ENCODE assay signal across 8 cellular contexts in genomic region chr19:45793178-45793564, GRCh38. TPM values are rescaled to one million over a fixed set of nuclear protein-coding genes. Genes with fewer than 3 reads are reported as not detected.
DNase-seq lines count a peak whose midpoint lies in the region; ATAC-seq and TF ChIP-seq lines count a peak whose summit lies in the region.

No MANE protein-coding gene starts in this region.

- intact Hi-C loops in heart left ventricle (cut with DNase I): loop anchor here in 3 of 10 donors (1.0 to 2.0 kb wide), 3 partner anchors 22 to 76 kb away; no protein-coding TSS in a partner anchor
- intact Hi-C loops in left cardiac atrium (cut with DNase I): no loop called here
- intact Hi-C loops in activated T-helper 2 cell treated with anti-CD3 and anti-CD28 coated beads, Interferon-gamma antibody, Interleukin-2, Interleukin-4, amounts not matched to agents 10 μg/mL and 5 μg/mL and 100 μg/mL, durations not matched to agents 14 hours and 24 hours and 36 hours (cut with micrococcal nuclease): loop anchor here (2.0 kb wide), 1 partner anchor 24 kb away; the partner anchor contains the start of gene SIX5
- intact Hi-C loops in lower lobe of right lung (cut with DNase I): no loop called here
- intact Hi-C loops in tibial artery (cut with DNase I; ENCODE audit: low total_unique reads): no loop called here

- peak overlapping the region; percentile 66 for H3K4me3 Mint-ChIP-seq in activated T-helper 2 cell treated with anti-CD3 and anti-CD28 coated beads, Interferon-gamma antibody, Interleukin-2, Interleukin-4, amounts not matched to agents 10 μg/mL and 5 μg/mL and 100 μg/mL, durations not matched to agents 14 hours and 24 hours and 36 hours (ENCODE audit: low read depth)

- H3K27me3 ChIP-seq in heart left ventricle: peaks cover 0 to 53% (median 0%) of the 10 kb centered on the region in 9 donors
- peaks cover 8% of the 10 kb centered on the region for H3K27me3 ChIP-seq in lower lobe of right lung (ENCODE audit: low read depth)
- no peaks in the 10 kb centered on the region for H3K27me3 ChIP-seq in tibial artery

- peaks cover 41% of the 10 kb centered on the region for H3K27me3 Mint-ChIP-seq in activated T-helper 2 cell treated with anti-CD3 and anti-CD28 coated beads, Interferon-gamma antibody, Interleukin-2, Interleukin-4, amounts not matched to agents 10 μg/mL and 5 μg/mL and 100 μg/mL, durations not matched to agents 14 hours and 24 hours and 36 hours (ENCODE audit: low read depth)

- ATAC-seq in heart left ventricle (no peak), left cardiac atrium (no peak), lower lobe of right lung (no peak), HG02840 (IDR thresholded peaks at IDR 0.05; ENCODE audit: low FRiP score, unreplicated experiment) (no peak), left lobe of liver (no peak)

- H3K27ac Mint-ChIP-seq in activated T-helper 2 cell treated with anti-CD3 and anti-CD28 coated beads, Interferon-gamma antibody, Interleukin-2, Interleukin-4, amounts not matched to agents 10 μg/mL and 5 μg/mL and 100 μg/mL, durations not matched to agents 14 hours and 24 hours and 36 hours: peak overlapping the region; percentile 62

- TF ChIP-seq CTCF in heart left ventricle (IDR thresholded peaks at IDR 0.05): no peak
- no peak for TF ChIP-seq CTCF in lower lobe of right lung (IDR thresholded peaks at IDR 0.05)
- no peak for TF ChIP-seq CTCF in tibial artery (IDR thresholded peaks at IDR 0.05)

- WGBS in heart left ventricle, 4 donors: 40 to 48% (median 44%) methylated on average over 3 of the region's 3 CpGs

- H3K36me3 Mint-ChIP-seq in activated T-helper 2 cell treated with anti-CD3 and anti-CD28 coated beads, Interferon-gamma antibody, Interleukin-2, Interleukin-4, amounts not matched to agents 10 μg/mL and 5 μg/mL and 100 μg/mL, durations not matched to agents 14 hours and 24 hours and 36 hours (ENCODE audit: low read depth): peaks cover 35% of the 10 kb centered on the region

- peaks cover 0 to 35% (median 22%) of the 10 kb centered on the region in 12 donors for H3K4me1 ChIP-seq in heart left ventricle
- H3K4me1 ChIP-seq in lower lobe of right lung: peaks cover 22% of the 10 kb centered on the region
- H3K4me1 ChIP-seq in tibial artery: peaks cover 0 to 24% (median 20%) of the 10 kb centered on the region in 4 donors

- H3K27ac ChIP-seq in heart left ventricle (peak overlapping the region in 5 of 12 donors; percentile 2 to 89 (median 23)), lower lobe of right lung (peak overlapping the region; percentile 31), tibial artery (peak overlapping the region; percentile 45 to 47)

- peaks cover 0 to 28% (median 21%) of the 10 kb centered on the region in 9 donors for H3K36me3 ChIP-seq in heart left ventricle
- peaks cover 26% of the 10 kb centered on the region for H3K36me3 ChIP-seq in lower lobe of right lung
- peaks cover 19 to 29% (median 20%) of the 10 kb centered on the region in 3 donors for H3K36me3 ChIP-seq in tibial artery

- H3K9me3 Mint-ChIP-seq in activated T-helper 2 cell treated with anti-CD3 and anti-CD28 coated beads, Interferon-gamma antibody, Interleukin-2, Interleukin-4, amounts not matched to agents 10 μg/mL and 5 μg/mL and 100 μg/mL, durations not matched to agents 14 hours and 24 hours and 36 hours: no peaks in the 10 kb centered on the region

- DNase-seq in heart left ventricle: no peak
- no peak for DNase-seq in left cardiac atrium
- DNase-seq in activated T-helper 2 cell treated with anti-CD3 and anti-CD28 coated beads, Interferon-gamma antibody, Interleukin-2, Interleukin-4, amounts not matched to agents 10 μg/mL and 5 μg/mL and 100 μg/mL, durations not matched to agents 14 hours and 24 hours and 36 hours (ENCODE audit: low spot score): no peak
- no peak for DNase-seq in lower lobe of right lung
- no peak for DNase-seq in tibial artery
- no peak for DNase-seq in NCI-H1417 treated with DMSO at 0.1 percent for 48 hours (lab: John Stamatoyannopoulos, UW)
- DNase-seq in left lobe of liver (ENCODE audit: low spot score): no peak

- H3K9me3 ChIP-seq in heart left ventricle (no peaks in the 10 kb centered on the region), lower lobe of right lung (no peaks in the 10 kb centered on the region), tibial artery (no peaks in the 10 kb centered on the region)

- TF ChIP-seq POLR2A in heart left ventricle (IDR thresholded peaks at IDR 0.05): no peak

- peak overlapping the region in 10 of 12 donors; percentile 43 to 97 (median 72) for H3K4me3 ChIP-seq in heart left ventricle
- H3K4me3 ChIP-seq in lower lobe of right lung: peak overlapping the region; percentile 71
- H3K4me3 ChIP-seq in tibial artery: peak overlapping the region; percentile 62 to 72

- H3K4me1 Mint-ChIP-seq in activated T-helper 2 cell treated with anti-CD3 and anti-CD28 coated beads, Interferon-gamma antibody, Interleukin-2, Interleukin-4, amounts not matched to agents 10 μg/mL and 5 μg/mL and 100 μg/mL, durations not matched to agents 14 hours and 24 hours and 36 hours (ENCODE audit: low read depth): peaks cover 27% of the 10 kb centered on the region

RNA-seq across cellular contexts. Expression of gene DMWD, which starts 0.5 kb away (rescaled TPM):
- 100 to 1,000 TPM in 1 of 9 donors, 10 to 100 TPM in 8; 47.2 to 109 (median 67.3) TPM for total RNA-seq in heart left ventricle
- polyA plus RNA-seq in heart left ventricle: 10 to 100 TPM; 41.8 to 67.3 TPM
- total RNA-seq in left cardiac atrium: 10 to 100 TPM; 55.3 to 57.7 TPM
- total RNA-seq in activated T-helper 2 cell treated with anti-CD3 and anti-CD28 coated beads, Interferon-gamma antibody, Interleukin-2, Interleukin-4, amounts not matched to agents 10 μg/mL and 5 μg/mL and 100 μg/mL, durations not matched to agents 14 hours and 24 hours and 36 hours: 44.7 and 45.6 TPM in 2 replicates
- total RNA-seq in lower lobe of right lung: 47.4 TPM
- total RNA-seq in left lobe of liver: 13.9 TPM

RNA-seq across cellular contexts. Expression of gene DMPK, which starts 10.9 kb away (rescaled TPM):
- total RNA-seq in heart left ventricle (100 to 1,000 TPM; 131 to 778 (median 273) TPM), left cardiac atrium (100 to 1,000 TPM; 200 to 241 TPM), lower lobe of right lung (42.6 TPM), left lobe of liver (7.8 TPM)
- 100 to 1,000 TPM; 382 to 458 TPM for polyA plus RNA-seq in heart left ventricle
- total RNA-seq in activated T-helper 2 cell treated with anti-CD3 and anti-CD28 coated beads, Interferon-gamma antibody, Interleukin-2, Interleukin-4, amounts not matched to agents 10 μg/mL and 5 μg/mL and 100 μg/mL, durations not matched to agents 14 hours and 24 hours and 36 hours: 22.0 and 23.4 TPM in 2 replicates

RNA-seq across cellular contexts. Expression of gene RSPH6A, which starts 21.9 kb away (rescaled TPM):
- total RNA-seq in heart left ventricle (not detected), left cardiac atrium (not detected), lower lobe of right lung (0.21 TPM), left lobe of liver (not detected)
- polyA plus RNA-seq in heart left ventricle: not detected
- 0.16 and 0.23 TPM in 2 replicates for total RNA-seq in activated T-helper 2 cell treated with anti-CD3 and anti-CD28 coated beads, Interferon-gamma antibody, Interleukin-2, Interleukin-4, amounts not matched to agents 10 μg/mL and 5 μg/mL and 100 μg/mL, durations not matched to agents 14 hours and 24 hours and 36 hours

RNA-seq across cellular contexts. Expression of gene SIX5, which starts 24.1 kb away (rescaled TPM):
- total RNA-seq in heart left ventricle: 10 to 100 TPM; 16.2 to 24.0 (median 22.9) TPM
- polyA plus RNA-seq in heart left ventricle: 10 to 100 TPM; 13.7 to 21.9 TPM
- total RNA-seq in left cardiac atrium: 10 to 100 TPM; 15.6 to 21.1 TPM
- total RNA-seq in activated T-helper 2 cell treated with anti-CD3 and anti-CD28 coated beads, Interferon-gamma antibody, Interleukin-2, Interleukin-4, amounts not matched to agents 10 μg/mL and 5 μg/mL and 100 μg/mL, durations not matched to agents 14 hours and 24 hours and 36 hours: 4.8 and 5.7 TPM in 2 replicates
- 16.8 TPM for total RNA-seq in lower lobe of right lung
- 12.1 TPM for total RNA-seq in left lobe of liver

RNA-seq across cellular contexts. Expression of gene MEIOSIN, which starts 59.9 kb away (rescaled TPM):
- total RNA-seq in heart left ventricle: not detected
- polyA plus RNA-seq in heart left ventricle: not detected
- total RNA-seq in left cardiac atrium: under 1 TPM; 0.21 to 0.24 TPM
- total RNA-seq in activated T-helper 2 cell treated with anti-CD3 and anti-CD28 coated beads, Interferon-gamma antibody, Interleukin-2, Interleukin-4, amounts not matched to agents 10 μg/mL and 5 μg/mL and 100 μg/mL, durations not matched to agents 14 hours and 24 hours and 36 hours: not detected in 2 replicates
- not detected for total RNA-seq in lower lobe of right lung
- total RNA-seq in left lobe of liver: not detected
